ENCODE assay signal across 9 cellular contexts in genomic region chr17:1060991-1061390, GRCh38.
A peak's percentile ranks its signal among the peaks of the same experiment; 100 is the strongest.
DNase-seq lines count a peak whose midpoint lies in the region; ATAC-seq and TF ChIP-seq lines count a peak whose summit lies in the region.
"Had no signal": no experiment of that assay in that cellular context is flagged by ENCODE, and none has a peak within 500 bp of the region (broad histone marks: within the 10 kb centered on the region; RNA-seq: fewer than 3 reads in every experiment).

No MANE protein-coding gene starts in this region.

- TF ChIP-seq CTCF in fibroblast of mammary gland (conservative IDR thresholded peaks at IDR 0.05; ENCODE audit: control insufficient read depth, insufficient read depth, low read depth, low read length) (no peak), GM10266 (IDR thresholded peaks at IDR 0.05; ENCODE audit: control insufficient read depth, insufficient read depth, low read depth, missing control alignments) (no peak)

- ATAC-seq in GM18909 (IDR thresholded peaks at IDR 0.05; ENCODE audit: poor library complexity, unreplicated experiment): no peak
- no peak for ATAC-seq in GM18505 (IDR thresholded peaks at IDR 0.05; ENCODE audit: unreplicated experiment)

- no peak overlapping the region for H3K4me3 ChIP-seq in fibroblast of mammary gland (ENCODE audit: control insufficient read depth, low read depth, low read length)
- H3K4me3 ChIP-seq: cardiac muscle cell had no signal

- DNase-seq in DMS53 (lab: John Stamatoyannopoulos, UW): peak; percentile 52
- DNase-seq in DMS53 treated with DMSO at 0.1 percent for 48 hours (lab: John Stamatoyannopoulos, UW; ENCODE audit: unreplicated experiment): no peak
- peak; percentile 95 to 97 for DNase-seq in SW 1271 (lab: John Stamatoyannopoulos, UW)
- DNase-seq in fibroblast of mammary gland (ENCODE audit: low read depth): peak; percentile 99
- peak in 2 of 3 donors; percentile 9 to 13 for DNase-seq in stimulated activated CD4-positive, alpha-beta T cell treated with anti-CD3 and anti-CD28 coated beads, TNF-alpha, amount 100 ng/mL, for 48 hours (ENCODE audit: low read depth in 3 of 3)
- no peak for DNase-seq in GM10266 (ENCODE audit: extremely low spot score)

- no peak for TF ChIP-seq POLR2A in GM18505 (IDR thresholded peaks at IDR 0.05; ENCODE audit: borderline replicate concordance, extremely low read depth, insufficient read depth, insufficient read length)

Comparison
In these comparisons a context has a peak if more than half of its experiments do, and no peak if none do; other contexts are left out.
1. DNase-seq: peak in DMS53 (single experiment), SW 1271 (2 of 2), fibroblast of mammary gland (single experiment) and stimulated activated CD4-positive, alpha-beta T cell treated with anti-CD3 and anti-CD28 coated beads, TNF-alpha, amount 100 ng/mL, for 48 hours (2 of 3); none in DMS53 treated with DMSO at 0.1 percent for 48 hours (single experiment) and GM10266 (single experiment).